ENCODE assay signal across 11 cellular contexts in the genomic region with DNA sequence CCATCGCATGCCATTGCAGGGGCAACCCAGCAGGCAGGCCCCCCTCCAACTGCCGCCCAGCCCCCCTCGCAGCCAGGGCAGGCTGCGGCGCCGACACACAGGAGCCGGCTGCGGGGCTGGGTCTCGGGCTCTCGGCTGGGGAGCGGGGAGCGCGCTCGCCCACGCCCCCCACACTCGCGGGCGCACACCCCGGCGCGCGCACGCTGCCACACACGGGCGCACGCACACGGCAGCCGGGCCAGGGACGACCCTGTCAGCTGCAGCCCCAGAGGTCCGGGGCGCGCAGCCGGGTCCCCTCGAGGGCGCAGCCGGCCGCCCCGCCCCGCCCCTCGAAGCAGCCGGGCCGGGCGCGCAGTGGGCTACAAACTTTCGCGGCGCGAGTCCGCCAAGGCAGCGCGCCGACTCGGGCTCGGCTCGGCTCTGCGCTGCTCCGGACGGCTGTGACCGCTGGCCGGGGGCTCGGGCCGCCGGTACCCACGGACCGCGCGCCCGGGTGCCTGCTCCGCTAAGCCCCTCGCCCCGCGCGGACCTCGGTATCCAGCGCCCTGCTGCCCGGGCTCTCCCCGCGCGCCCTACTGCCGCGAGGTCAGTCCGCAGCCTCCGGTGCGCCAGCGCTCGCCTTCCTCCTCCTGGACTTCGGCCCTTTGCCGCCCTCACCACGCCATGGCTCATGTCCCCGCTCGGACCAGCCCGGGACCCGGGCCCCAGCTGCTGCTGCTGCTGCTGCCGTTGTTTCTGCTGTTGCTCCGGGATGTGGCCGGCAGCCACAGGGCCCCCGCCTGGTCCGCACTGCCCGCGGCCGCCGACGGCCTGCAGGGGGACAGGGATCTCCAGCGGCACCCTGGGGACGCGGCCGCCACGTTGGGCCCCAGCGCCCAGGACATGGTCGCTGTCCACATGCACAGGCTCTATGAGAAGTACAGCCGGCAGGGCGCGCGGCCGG. TPM values are rescaled to one million over a fixed set of nuclear protein-coding genes. Genes with fewer than 3 reads are reported as not detected.
DNase-seq lines count a peak whose midpoint lies in the region; ATAC-seq and TF ChIP-seq lines count a peak whose summit lies in the region.
"Had no signal": no experiment of that assay in that cellular context is flagged by ENCODE, and none has a peak within 500 bp of the region (broad histone marks: within the 10 kb centered on the region; RNA-seq: fewer than 3 reads in every experiment).

A gene with protein sequence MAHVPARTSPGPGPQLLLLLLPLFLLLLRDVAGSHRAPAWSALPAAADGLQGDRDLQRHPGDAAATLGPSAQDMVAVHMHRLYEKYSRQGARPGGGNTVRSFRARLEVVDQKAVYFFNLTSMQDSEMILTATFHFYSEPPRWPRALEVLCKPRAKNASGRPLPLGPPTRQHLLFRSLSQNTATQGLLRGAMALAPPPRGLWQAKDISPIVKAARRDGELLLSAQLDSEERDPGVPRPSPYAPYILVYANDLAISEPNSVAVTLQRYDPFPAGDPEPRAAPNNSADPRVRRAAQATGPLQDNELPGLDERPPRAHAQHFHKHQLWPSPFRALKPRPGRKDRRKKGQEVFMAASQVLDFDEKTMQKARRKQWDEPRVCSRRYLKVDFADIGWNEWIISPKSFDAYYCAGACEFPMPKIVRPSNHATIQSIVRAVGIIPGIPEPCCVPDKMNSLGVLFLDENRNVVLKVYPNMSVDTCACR (plus strand): TSS at position 209 of the 943 bp plus-strand sequence. CDS start 455 bp downstream, at position 664.

- no peaks in the 10 kb centered on the region for H3K9me3 ChIP-seq in testis
- no peaks in the 10 kb centered on the region for H3K9me3 ChIP-seq in SJCRH30 (replicated peaks)

- H3K27me3 Mint-ChIP-seq in brain (peaks cover 62% of the 10 kb centered on the region), memory B cell (peaks cover 14% of the 10 kb centered on the region)

- no peak for TF ChIP-seq POLR2A in testis (IDR thresholded peaks at IDR 0.05)

- peak within 1 kb of the TSS in 2 of 5 experiments; percentile 48 to 84 for H3K27ac Mint-ChIP-seq in brain
- no peak within 1 kb of the TSS for H3K27ac Mint-ChIP-seq in memory B cell

- intact Hi-C loops in testis (cut with DNase I; ENCODE audit: low total_unique reads), result no loop called here

- peak; percentile 5 for DNase-seq in NCI-H2227 (lab: John Stamatoyannopoulos, UW; ENCODE audit: unreplicated experiment)
- no peak for DNase-seq in NCI-H2227 treated with DMSO at 0.1 percent for 48 hours (lab: John Stamatoyannopoulos, UW)
- no peak for DNase-seq in memory B cell (ENCODE audit: low spot score in 2 of 2)
- no peak for DNase-seq in testis
- no peak for DNase-seq in SJCRH30
- DNase-seq: amniotic stem cell, NCI-H226 had no signal

- H3K4me1 ChIP-seq in testis (peaks cover 22% of the 10 kb centered on the region), SJCRH30 (no peaks in the 10 kb centered on the region; the same call in 1 of the 2 replicates)

- H3K27me3 ChIP-seq in testis, result no peaks in the 10 kb centered on the region
- H3K27me3 ChIP-seq in SJCRH30, result no peaks in the 10 kb centered on the region

- peaks cover 0 to 2% (median 0%) of the 10 kb centered on the region in 5 experiments for H3K9me3 Mint-ChIP-seq in brain
- H3K9me3 Mint-ChIP-seq in memory B cell, result no peaks in the 10 kb centered on the region

- ATAC-seq in memory B cell (ENCODE audit: low read depth) (no peak), GM18520 (IDR thresholded peaks at IDR 0.05; ENCODE audit: unreplicated experiment) (no peak), GM19324 (IDR thresholded peaks at IDR 0.05; ENCODE audit: low FRiP score, unreplicated experiment) (no peak)

- H3K4me3 ChIP-seq in testis (peak within 1 kb of the TSS; percentile 47 to 72), SJCRH30 (no peak within 1 kb of the TSS)

- H3K36me3 ChIP-seq in testis (ENCODE audit: low read depth, missing control alignments), result no peaks in the 10 kb centered on the region
- no peaks in the 10 kb centered on the region for H3K36me3 ChIP-seq in SJCRH30

- H3K27ac ChIP-seq in testis, result peak within 1 kb of the TSS; percentile 67 to 79
- H3K27ac ChIP-seq in SJCRH30, result no peak within 1 kb of the TSS

- H3K4me3 Mint-ChIP-seq in brain (peak within 1 kb of the TSS; percentile 76 to 87 (median 81)), memory B cell (peak within 1 kb of the TSS; percentile 39)

- H3K4me1 Mint-ChIP-seq in brain, result peaks cover 59% of the 10 kb centered on the region
- H3K4me1 Mint-ChIP-seq in memory B cell, result peaks cover 3% of the 10 kb centered on the region

- 2% methylated on average over 25 to 47 of the region's 115 CpGs for WGBS in testis, 2 donors

- H3K36me3 Mint-ChIP-seq in brain, result no peaks in the 10 kb centered on the region
- H3K36me3 Mint-ChIP-seq in memory B cell, result no peaks in the 10 kb centered on the region

- peak in 1 of 2 experiments; percentile 23 for TF ChIP-seq CTCF in brain (conservative IDR thresholded peaks at IDR 0.05)
- TF ChIP-seq CTCF in testis (IDR thresholded peaks at IDR 0.05), result peak in 1 of 3 experiments; percentile 20

RNA-seq across cellular contexts. Expression of the gene that starts here (rescaled TPM):
- 1.1 TPM for polyA plus RNA-seq in brain (ENCODE audit: insufficient read depth, low read depth, low replicate concordance)
- total RNA-seq in testis, result 10 to 100 TPM; 34.4 to 47.3 TPM
- 17.7 TPM for polyA plus RNA-seq in testis (ENCODE audit: insufficient read depth, low read depth, low replicate concordance)
- total RNA-seq in SJCRH30 (2014; rRNA removed; shearing (Covaris generic)), result not detected in 2 replicates
- total RNA-seq: renal cortical epithelial cell had no signal

Comparison
In these comparisons a context has a peak if more than half of its experiments do, and no peak if none do; other contexts are left out.
1. RNA of the gene that starts here (total RNA-seq): 34.4 to 47.3 TPM in testis; not detected in SJCRH30; every median in the first group is over 10 times any median in the second.